In genomic region chr15:56003777-56004176, GRCh38 we compare ENCODE assay signal across 7 cellular contexts. TPM values are rescaled to one million over a fixed set of nuclear protein-coding genes. Genes with fewer than 3 reads are reported as not detected.
A peak's percentile ranks its signal among the peaks of the same experiment; 100 is the strongest.
DNase-seq lines count a peak whose midpoint lies in the region; ATAC-seq, FAIRE-seq and TF ChIP-seq lines count a peak whose summit lies in the region.
"Not testable (repeated sequence)": the region's sequence is repeated elsewhere in the genome, so short reads cannot be mapped to it uniquely, and the experiment has no call there.

No MANE protein-coding gene starts in this region.

- H3K79me2 ChIP-seq in HCT116 (ENCODE audit: insufficient read depth, low read length), result not testable (repeated sequence)

- H3K4me2 ChIP-seq in HCT116 (ENCODE audit: low read length), result not testable (repeated sequence)

- H3K9me3 ChIP-seq in HCT116 (ENCODE audit: control insufficient read depth in 1 of 2, insufficient read depth in 1 of 2, low read depth in 1 of 2, low read length in 2 of 2); adipocyte (ENCODE audit: control insufficient read depth, low read length): not testable (repeated sequence)

- H3K9me2 ChIP-seq in HCT116 (ENCODE audit: insufficient read depth), result not testable (repeated sequence)

- DNase-seq in DMS 273 (lab: John Stamatoyannopoulos, UW; ENCODE audit: unreplicated experiment) (peak; percentile 3), NCI-H69 (lab: John Stamatoyannopoulos, UW) (peak; percentile 47), adipocyte (ENCODE audit: low read depth) (peak; percentile 8), fibroblast of pulmonary artery (ENCODE audit: low read depth) (peak; percentile 11)
- not testable (repeated sequence) for DNase-seq in HCT116 (ENCODE audit: low read depth, low spot score); RCC 7860 (ENCODE audit: low spot score); epithelial cell of prostate (ENCODE audit: low read depth, low spot score)

- CTCF ChIA-PET in HCT116 (lab: Charles Lee), result not testable (repeated sequence)

- POLR2A ChIA-PET in HCT116 (lab: Charles Lee), result not testable (repeated sequence)

- RAD21 ChIA-PET in HCT116 (lab: Charles Lee; ENCODE audit: low non-redundant PET in 1 of 2, low total read pairs in 2 of 2, uncharacterized antibody in 2 of 2, unreplicated experiment in 2 of 2), result not testable (repeated sequence)

- ATAC-seq in HCT116, result not testable (repeated sequence)

- not testable (repeated sequence) for H3K36me3 ChIP-seq in HCT116 (ENCODE audit: control insufficient read depth in 1 of 2, insufficient read depth in 2 of 2, low read length in 2 of 2); adipocyte (ENCODE audit: control insufficient read depth, insufficient read depth, low read length, severe bottlenecking)

- TF ChIP-seq POLR2A in HCT116 (IDR thresholded peaks at IDR 0.05; ENCODE audit: borderline replicate concordance, extremely low read depth, insufficient read depth, insufficient read length), result not testable (repeated sequence)

- BruUV-seq in HCT116 (replicated peaks; lab: Mats Ljungman, UMichigan), result not testable (repeated sequence)

- not testable (repeated sequence) for H3K27ac ChIP-seq in HCT116 (ENCODE audit: low read depth, low read length)
- H3K27ac ChIP-seq in epithelial cell of prostate, result peak overlapping the region; percentile 87

- not testable (repeated sequence) for H2AFZ ChIP-seq in HCT116 (ENCODE audit: low read depth, low read length, poor library complexity, severe bottlenecking)

- intact Hi-C loops in HCT116 (cut with micrococcal nuclease), result not testable (repeated sequence)

- not testable (repeated sequence) for TF ChIP-seq RAD21 in HCT116 (IDR thresholded peaks at IDR 0.05; ENCODE audit: low read depth)

- not testable (repeated sequence) for H3K4me1 ChIP-seq in HCT116 (ENCODE audit: control insufficient read depth in 1 of 2, insufficient read depth in 2 of 2, low read length in 2 of 2); adipocyte (ENCODE audit: control insufficient read depth, insufficient read depth, low read length)

- not testable (repeated sequence) for H3K9ac ChIP-seq in HCT116 (ENCODE audit: low read length); adipocyte (ENCODE audit: low read length)

- not testable (repeated sequence) for H4K20me1 ChIP-seq in HCT116 (ENCODE audit: insufficient read depth)

- H3K4me3 ChIP-seq in HCT116 (replicated peaks in 1 of 2; ENCODE audit: low read depth in 1 of 2, low read length in 2 of 2); adipocyte (ENCODE audit: low read length); fibroblast of pulmonary artery (replicated peaks; ENCODE audit: low read depth, low read length): not testable (repeated sequence)

- not testable (repeated sequence) for H3K27me3 ChIP-seq in HCT116 (ENCODE audit: insufficient read depth, low read length); adipocyte (replicated peaks; ENCODE audit: control insufficient read depth, insufficient read depth, low read length)

- TF ChIP-seq CTCF in HCT116 (IDR thresholded peaks at IDR 0.05 in 2 of 3, conservative IDR thresholded peaks at IDR 0.05 in 1 of 3; ENCODE audit: borderline replicate concordance in 1 of 3, insufficient read depth in 1 of 3, low read depth in 2 of 3, low read length in 2 of 3); fibroblast of pulmonary artery (IDR thresholded peaks at IDR 0.05; ENCODE audit: low read length, missing control alignments): not testable (repeated sequence)

- FAIRE-seq in RCC 7860 (lab: Jason Lieb, UNC), result peak; percentile 40

TF ChIP-seq in HCT116, 20 proteins besides CTCF, POLR2A, EP300 and RAD21:
- peak; percentile 77; the same call in 1 of the 2 replicates for TF ChIP-seq SRF (IDR thresholded peaks at IDR 0.05; ENCODE audit: low read depth)

RNA-seq across cellular contexts. Expression of gene NEDD4, which starts 10.4 kb away (rescaled TPM):
- 13.7 TPM for total RNA-seq in HCT116 (2021; ENCODE audit: unreplicated experiment)
- polyA plus RNA-seq in HCT116 (2012), result 3.1 and 4.1 TPM in 2 replicates
